15 cellular contexts compared by ENCODE assay signal in genomic region chr11:70005107-70005818, GRCh38.
DNase-seq lines count a peak whose midpoint lies in the region; ATAC-seq lines count a peak whose summit lies in the region.
"Had no signal": no experiment of that assay in that cellular context is flagged by ENCODE, and none has a peak within 500 bp of the region (broad histone marks: within the 10 kb centered on the region; RNA-seq: fewer than 3 reads in every experiment).

No MANE protein-coding gene starts in this region.

- ATAC-seq in HG03432 (IDR thresholded peaks at IDR 0.05; ENCODE audit: unreplicated experiment) (no peak), HG02588 (IDR thresholded peaks at IDR 0.05; ENCODE audit: unreplicated experiment) (no peak)
- ATAC-seq: GM23338 had no signal

- peak; percentile 87 for DNase-seq in AG08396 (ENCODE audit: low spot score)
- peak; percentile 52 for DNase-seq in HCEC 1CT
- DNase-seq in astrocyte of the hippocampus (ENCODE audit: low read depth, low spot score), result peak; percentile 68
- peak; percentile 60 for DNase-seq in iris pigment epithelial cell (ENCODE audit: low read depth)
- no peak for DNase-seq in NCI-H446 treated with DMSO at 0.1 percent for 48 hours (lab: John Stamatoyannopoulos, UW)
- no peak for DNase-seq in activated CD4-positive, alpha-beta T cell treated with anti-CD3 and anti-CD28 coated beads for 48 hours
- DNase-seq: activated T-cell treated with anti-CD3 and anti-CD28 coated beads, Interleukin-2, amount 50 U/mL, for 24 hours; dorsolateral prefrontal cortex; esophagus squamous epithelium; NCI-H345; SJCRH30; T1000 had no signal

Comparison
In these comparisons a context has a peak if more than half of its experiments do, and no peak if none do; other contexts are left out.
1. DNase-seq: peak in AG08396 (single experiment), HCEC 1CT (single experiment), astrocyte of the hippocampus (single experiment) and iris pigment epithelial cell (single experiment); none in NCI-H446 treated with DMSO at 0.1 percent for 48 hours (single experiment) and activated CD4-positive, alpha-beta T cell treated with anti-CD3 and anti-CD28 coated beads for 48 hours (single experiment).